ENCODE assay signal across 19 cellular contexts in genomic region chr2:207285451-207285771, GRCh38.
A peak's percentile ranks its signal among the peaks of the same experiment; 100 is the strongest.
DNase-seq lines count a peak whose midpoint lies in the region; ATAC-seq and TF ChIP-seq lines count a peak whose summit lies in the region.
"Had no signal": no experiment of that assay in that cellular context is flagged by ENCODE, and none has a peak within 500 bp of the region (broad histone marks: within the 10 kb centered on the region; RNA-seq: fewer than 3 reads in every experiment).

No MANE protein-coding gene starts in this region.

- H3K9me3 Mint-ChIP-seq in activated T-cell treated with anti-CD3 and anti-CD28 coated beads, Interleukin-2, amount 50 U/mL, for 72 hours, result peaks cover 1 to 3% of the 10 kb centered on the region in 2 donors

- POLR2A ChIA-PET in SK-N-SH (lab: Yijun Ruan, JAX), result interaction anchor here (1.6 kb wide), 1 partner anchor 120 kb away, joined by 6 read pairs; the partner anchor contains the start of gene KLF7

- peak overlapping the region; percentile 15 to 28 for H3K4me3 Mint-ChIP-seq in activated T-cell treated with anti-CD3 and anti-CD28 coated beads, Interleukin-2, amount 50 U/mL, for 72 hours
- H3K4me3 Mint-ChIP-seq: activated CD4-positive, alpha-beta memory T cell treated with anti-CD3 and anti-CD28 coated beads, Interleukin-2, amount 10 ng/mL, durations not matched to agents 7 days and 5 days had no signal

- no peak overlapping the region for H2AFZ ChIP-seq in SK-N-SH (ENCODE audit: low read depth)
- H2AFZ ChIP-seq in GM23248, result no peak overlapping the region
- H2AFZ ChIP-seq: parathyroid adenoma had no signal

- no peaks in the 10 kb centered on the region for H3K9me2 ChIP-seq in SK-N-SH
- H3K9me2 ChIP-seq in GM23248 (ENCODE audit: insufficient read depth), result no peaks in the 10 kb centered on the region

- H3K79me2 ChIP-seq in SK-N-SH (ENCODE audit: insufficient read depth) (no peaks in the 10 kb centered on the region), GM23248 (ENCODE audit: insufficient read depth) (no peaks in the 10 kb centered on the region)
- H3K79me2 ChIP-seq: parathyroid adenoma had no signal

- no peak for DNase-seq in activated T-cell treated with anti-CD3 and anti-CD28 coated beads, Interleukin-2, amount 50 U/mL, for 72 hours
- no peak for DNase-seq in activated T-cell treated with anti-CD3 and anti-CD28 coated beads, Interleukin-2, amount 50 U/mL, for 48 hours
- DNase-seq in SK-N-SH (no peak), right atrium auricular region (ENCODE audit: low spot score) (no peak), GM23248 (no peak), RKO (ENCODE audit: low spot score) (no peak)
- DNase-seq: activated CD4-positive, alpha-beta memory T cell treated with anti-CD3 and anti-CD28 coated beads, Interleukin-2, amount 10 ng/mL, durations not matched to agents 7 days and 5 days; head of caudate nucleus; MG63; NCI-H1694 treated with DMSO at 0.1 percent for 48 hours; NCI-H526; stimulated activated CD4-positive, alpha-beta T cell treated with anti-CD3 and anti-CD28 coated beads, Interleukin-4, amount 100 ng/mL, for 24 hours had no signal

- H3K27me3 ChIP-seq in SK-N-SH (ENCODE audit: insufficient read depth) (no peaks in the 10 kb centered on the region), right atrium auricular region (no peaks in the 10 kb centered on the region), GM23248 (replicated peaks; ENCODE audit: insufficient read depth) (no peaks in the 10 kb centered on the region)
- H3K27me3 ChIP-seq: cardiac muscle cell, MG63, suprapubic skin had no signal

- H3K9me3 ChIP-seq in SK-N-SH, result no peaks in the 10 kb centered on the region
- no peaks in the 10 kb centered on the region for H3K9me3 ChIP-seq in right atrium auricular region
- H3K9me3 ChIP-seq in GM23248 (ENCODE audit: low read depth), result no peaks in the 10 kb centered on the region
- H3K9me3 ChIP-seq: MG63, suprapubic skin had no signal

- H3K36me3 Mint-ChIP-seq in activated T-cell treated with anti-CD3 and anti-CD28 coated beads, Interleukin-2, amount 50 U/mL, for 72 hours (ENCODE audit: insufficient read depth in 2 of 2), result peaks cover 5 to 13% of the 10 kb centered on the region in 2 donors

- H3K4me1 Mint-ChIP-seq in activated T-cell treated with anti-CD3 and anti-CD28 coated beads, Interleukin-2, amount 50 U/mL, for 72 hours (ENCODE audit: low read depth), result peaks cover 86% of the 10 kb centered on the region

- H3F3A ChIP-seq in SK-N-SH (replicated peaks; ENCODE audit: insufficient read depth), result no peaks in the 10 kb centered on the region
- no peaks in the 10 kb centered on the region for H3F3A ChIP-seq in GM23248 (ENCODE audit: insufficient read depth)

- no peak for ATAC-seq in activated T-cell treated with anti-CD3 and anti-CD28 coated beads, Interleukin-2, amount 50 U/mL, for 72 hours (replicated peaks in 1 of 2)
- peak; percentile 30 for ATAC-seq in GM21786 (IDR thresholded peaks at IDR 0.05; ENCODE audit: unreplicated experiment)
- no peak for ATAC-seq in HG03565 (IDR thresholded peaks at IDR 0.05; ENCODE audit: unreplicated experiment)
- ATAC-seq: esophagus mucosa; naive thymus-derived CD4-positive, alpha-beta T cell had no signal

- 70% methylated on average over 4 of the region's 4 CpGs for WGBS in SK-N-SH (ENCODE audit: low lambda C conversion rate)
- 60 to 65% methylated on average over 4 of the region's 4 CpGs for WGBS in GM23248 (ENCODE audit: low coverage in 1 of 2, low lambda C conversion rate in 2 of 2, missing lambda C conversion rate in 2 of 2), 2 experiments

- TF ChIP-seq CTCF in SK-N-SH (IDR thresholded peaks at IDR 0.05) (no peak), right atrium auricular region (IDR thresholded peaks at IDR 0.05) (no peak)

- H3K9ac ChIP-seq in SK-N-SH (no peak overlapping the region), GM23248 (no peak overlapping the region)
- H3K9ac ChIP-seq: parathyroid adenoma had no signal

- no peak for TF ChIP-seq EP300 in SK-N-SH (IDR thresholded peaks at IDR 0.05; ENCODE audit: borderline replicate concordance in 1 of 2, low read depth in 1 of 2, low read length in 1 of 2)

- H4K20me1 ChIP-seq in SK-N-SH (ENCODE audit: insufficient read depth) (no peaks in the 10 kb centered on the region), GM23248 (ENCODE audit: insufficient read depth) (no peaks in the 10 kb centered on the region)

- H3K36me3 ChIP-seq in SK-N-SH (replicated peaks in 1 of 2; ENCODE audit: control insufficient read depth in 1 of 2, insufficient read depth in 2 of 2, low read length in 1 of 2) (no peaks in the 10 kb centered on the region), right atrium auricular region (no peaks in the 10 kb centered on the region), GM23248 (ENCODE audit: low read depth) (no peaks in the 10 kb centered on the region)
- H3K36me3 ChIP-seq: cardiac muscle cell, MG63, suprapubic skin had no signal

- no peak for TF ChIP-seq RAD21 in SK-N-SH (IDR thresholded peaks at IDR 0.05; ENCODE audit: low read length)

- peaks cover 5 to 40% of the 10 kb centered on the region in 2 experiments; a peak in 3 of 4 replicates for H3K4me1 ChIP-seq in SK-N-SH (ENCODE audit: control insufficient read depth in 1 of 2, insufficient read depth in 2 of 2, low read depth in 1 of 2, low read length in 1 of 2)
- peaks cover 0 to 37% of the 10 kb centered on the region in 2 donors for H3K4me1 ChIP-seq in right atrium auricular region
- H3K4me1 ChIP-seq in GM23248 (ENCODE audit: insufficient read depth), result no peaks in the 10 kb centered on the region
- H3K4me1 ChIP-seq: parathyroid adenoma had no signal

- H3K4me2 ChIP-seq in SK-N-SH (no peak overlapping the region), GM23248 (ENCODE audit: unreplicated experiment) (no peak overlapping the region)

- peak overlapping the region in 1 of 2 experiments; percentile 72; a peak in 2 of 4 replicates for H3K27ac ChIP-seq in SK-N-SH (ENCODE audit: low read depth in 2 of 2, low read length in 1 of 2)
- H3K27ac ChIP-seq in right atrium auricular region, result peak overlapping the region; percentile 40 to 41
- no peak overlapping the region for H3K27ac ChIP-seq in GM23248
- H3K27ac ChIP-seq: cardiac muscle cell, parathyroid adenoma, suprapubic skin had no signal

- in situ Hi-C loops in GM23248 (cut with MboI), result no loop called here

- H3K4me3 ChIP-seq in SK-N-SH (ENCODE audit: low read depth in 2 of 2, low read length in 1 of 2) (no peak overlapping the region), right atrium auricular region (no peak overlapping the region), GM23248 (no peak overlapping the region)
- H3K4me3 ChIP-seq: cardiac muscle cell, MG63, suprapubic skin had no signal

- H3K27ac Mint-ChIP-seq in activated T-cell treated with anti-CD3 and anti-CD28 coated beads, Interleukin-2, amount 50 U/mL, for 72 hours, result peak overlapping the region; percentile 27
- H3K27ac Mint-ChIP-seq: activated CD4-positive, alpha-beta memory T cell treated with anti-CD3 and anti-CD28 coated beads, Interleukin-2, amount 10 ng/mL, durations not matched to agents 7 days and 5 days had no signal

- H3K27me3 Mint-ChIP-seq in activated T-cell treated with anti-CD3 and anti-CD28 coated beads, Interleukin-2, amount 50 U/mL, for 72 hours (ENCODE audit: low read depth), result no peaks in the 10 kb centered on the region
- H3K27me3 Mint-ChIP-seq: activated CD4-positive, alpha-beta memory T cell treated with anti-CD3 and anti-CD28 coated beads, Interleukin-2, amount 10 ng/mL, durations not matched to agents 7 days and 5 days; naive thymus-derived CD4-positive, alpha-beta T cell had no signal

- CTCF ChIA-PET in SK-N-SH (lab: Yijun Ruan, JAX), result interaction anchor here (0.6 to 1.9 kb wide), 6 partner anchors 9 to 485 kb away, joined by 3 to 6 read pairs (median 4); no protein-coding TSS in a partner anchor

TF ChIP-seq in SK-N-SH, 30 proteins besides CTCF, POLR2A, EP300 and RAD21:
- TF ChIP-seq NFIC (IDR thresholded peaks at IDR 0.05; ENCODE audit: borderline replicate concordance), result 0 out of 2 replicates have a peak, but pooled peaks have one; percentile 22
- no peak for TF ChIP-seq ZBTB33 (IDR thresholded peaks at IDR 0.05; ENCODE audit: borderline replicate concordance, low read depth)
